In the genomic region with DNA sequence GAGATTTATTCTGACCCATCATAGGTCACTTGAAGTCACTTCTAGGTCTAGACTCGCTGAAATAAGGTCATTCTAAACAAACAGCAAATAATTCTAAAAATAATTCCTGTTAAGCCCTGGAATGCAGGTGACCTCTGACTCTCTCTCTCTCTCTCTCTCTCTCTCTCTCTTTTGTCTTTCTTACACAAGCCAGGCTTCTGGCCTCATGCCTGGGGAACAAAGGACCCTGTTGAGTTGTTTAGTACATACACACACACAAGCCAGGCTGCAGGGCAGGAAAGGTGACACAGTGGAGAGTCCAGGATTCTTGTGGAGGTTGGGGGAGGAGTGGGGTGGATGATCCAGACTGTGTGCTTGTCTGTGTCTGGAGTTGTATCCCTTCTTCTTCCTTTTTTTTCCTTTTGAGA, we compare ENCODE assay signal across 1 cellular context.
TF ChIP-seq lines count a peak whose summit lies in the region.

No MANE protein-coding gene starts in this region.

TF ChIP-seq in HepG2, 621 proteins besides CTCF, POLR2A, EP300 and RAD21 (continued from another document and continues in another):
- TF ChIP-seq, protein P1, sequence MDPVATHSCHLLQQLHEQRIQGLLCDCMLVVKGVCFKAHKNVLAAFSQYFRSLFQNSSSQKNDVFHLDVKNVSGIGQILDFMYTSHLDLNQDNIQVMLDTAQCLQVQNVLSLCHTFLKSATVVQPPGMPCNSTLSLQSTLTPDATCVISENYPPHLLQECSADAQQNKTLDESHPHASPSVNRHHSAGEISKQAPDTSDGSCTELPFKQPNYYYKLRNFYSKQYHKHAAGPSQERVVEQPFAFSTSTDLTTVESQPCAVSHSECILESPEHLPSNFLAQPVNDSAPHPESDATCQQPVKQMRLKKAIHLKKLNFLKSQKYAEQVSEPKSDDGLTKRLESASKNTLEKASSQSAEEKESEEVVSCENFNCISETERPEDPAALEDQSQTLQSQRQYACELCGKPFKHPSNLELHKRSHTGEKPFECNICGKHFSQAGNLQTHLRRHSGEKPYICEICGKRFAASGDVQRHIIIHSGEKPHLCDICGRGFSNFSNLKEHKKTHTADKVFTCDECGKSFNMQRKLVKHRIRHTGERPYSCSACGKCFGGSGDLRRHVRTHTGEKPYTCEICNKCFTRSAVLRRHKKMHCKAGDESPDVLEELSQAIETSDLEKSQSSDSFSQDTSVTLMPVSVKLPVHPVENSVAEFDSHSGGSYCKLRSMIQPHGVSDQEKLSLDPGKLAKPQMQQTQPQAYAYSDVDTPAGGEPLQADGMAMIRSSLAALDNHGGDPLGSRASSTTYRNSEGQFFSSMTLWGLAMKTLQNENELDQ (CRISPR knock-in tag; IDR thresholded peaks at IDR 0.05; ENCODE audit: borderline replicate concordance), result no peak
- TF ChIP-seq, protein P2, sequence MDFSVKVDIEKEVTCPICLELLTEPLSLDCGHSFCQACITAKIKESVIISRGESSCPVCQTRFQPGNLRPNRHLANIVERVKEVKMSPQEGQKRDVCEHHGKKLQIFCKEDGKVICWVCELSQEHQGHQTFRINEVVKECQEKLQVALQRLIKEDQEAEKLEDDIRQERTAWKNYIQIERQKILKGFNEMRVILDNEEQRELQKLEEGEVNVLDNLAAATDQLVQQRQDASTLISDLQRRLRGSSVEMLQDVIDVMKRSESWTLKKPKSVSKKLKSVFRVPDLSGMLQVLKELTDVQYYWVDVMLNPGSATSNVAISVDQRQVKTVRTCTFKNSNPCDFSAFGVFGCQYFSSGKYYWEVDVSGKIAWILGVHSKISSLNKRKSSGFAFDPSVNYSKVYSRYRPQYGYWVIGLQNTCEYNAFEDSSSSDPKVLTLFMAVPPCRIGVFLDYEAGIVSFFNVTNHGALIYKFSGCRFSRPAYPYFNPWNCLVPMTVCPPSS (IDR thresholded peaks at IDR 0.05), result no peak
- TF ChIP-seq, protein P3, sequence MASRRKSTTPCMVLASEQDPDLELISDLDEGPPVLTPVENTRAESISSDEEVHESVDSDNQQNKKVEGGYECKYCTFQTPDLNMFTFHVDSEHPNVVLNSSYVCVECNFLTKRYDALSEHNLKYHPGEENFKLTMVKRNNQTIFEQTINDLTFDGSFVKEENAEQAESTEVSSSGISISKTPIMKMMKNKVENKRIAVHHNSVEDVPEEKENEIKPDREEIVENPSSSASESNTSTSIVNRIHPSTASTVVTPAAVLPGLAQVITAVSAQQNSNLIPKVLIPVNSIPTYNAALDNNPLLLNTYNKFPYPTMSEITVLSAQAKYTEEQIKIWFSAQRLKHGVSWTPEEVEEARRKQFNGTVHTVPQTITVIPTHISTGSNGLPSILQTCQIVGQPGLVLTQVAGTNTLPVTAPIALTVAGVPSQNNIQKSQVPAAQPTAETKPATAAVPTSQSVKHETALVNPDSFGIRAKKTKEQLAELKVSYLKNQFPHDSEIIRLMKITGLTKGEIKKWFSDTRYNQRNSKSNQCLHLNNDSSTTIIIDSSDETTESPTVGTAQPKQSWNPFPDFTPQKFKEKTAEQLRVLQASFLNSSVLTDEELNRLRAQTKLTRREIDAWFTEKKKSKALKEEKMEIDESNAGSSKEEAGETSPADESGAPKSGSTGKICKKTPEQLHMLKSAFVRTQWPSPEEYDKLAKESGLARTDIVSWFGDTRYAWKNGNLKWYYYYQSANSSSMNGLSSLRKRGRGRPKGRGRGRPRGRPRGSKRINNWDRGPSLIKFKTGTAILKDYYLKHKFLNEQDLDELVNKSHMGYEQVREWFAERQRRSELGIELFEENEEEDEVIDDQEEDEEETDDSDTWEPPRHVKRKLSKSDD (CRISPR knock-in tag; IDR thresholded peaks at IDR 0.05; ENCODE audit: low read depth), result peak; percentile 84; the same call in 1 of the 2 replicates
- TF ChIP-seq JDP2 (CRISPR knock-in tag; IDR thresholded peaks at IDR 0.05; ENCODE audit: borderline replicate concordance) (no peak), BCL6 (CRISPR knock-in tag; IDR thresholded peaks at IDR 0.05) (peak; percentile 94), ZNF83 (CRISPR knock-in tag; IDR thresholded peaks at IDR 0.05; ENCODE audit: borderline replicate concordance) (no peak), SAFB2 (CRISPR knock-in tag; IDR thresholded peaks at IDR 0.05; ENCODE audit: borderline replicate concordance, low read depth) (no peak; the same call in 1 of the 2 replicates), ELF1 (CRISPR knock-in tag; IDR thresholded peaks at IDR 0.05) (no peak), PHF21A (CRISPR knock-in tag; IDR thresholded peaks at IDR 0.05) (peak; percentile 99), ZMYM2 (CRISPR knock-in tag; IDR thresholded peaks at IDR 0.05) (no peak), ZNF33A (CRISPR knock-in tag; IDR thresholded peaks at IDR 0.05; ENCODE audit: borderline replicate concordance) (no peak), CENPX (CRISPR knock-in tag; IDR thresholded peaks at IDR 0.05) (no peak), ZNF558 (CRISPR knock-in tag; IDR thresholded peaks at IDR 0.05; ENCODE audit: borderline replicate concordance) (no peak), ZNF572 (CRISPR knock-in tag; IDR thresholded peaks at IDR 0.05) (no peak), RBM39 (IDR thresholded peaks at IDR 0.05; ENCODE audit: low read depth, low read length, poor library complexity, severe bottlenecking) (no peak), ZNF841 (CRISPR knock-in tag; IDR thresholded peaks at IDR 0.05; ENCODE audit: borderline replicate concordance) (no peak), BRD4 (CRISPR knock-in tag; IDR thresholded peaks at IDR 0.05) (no peak), CENPT (CRISPR knock-in tag; IDR thresholded peaks at IDR 0.05; ENCODE audit: low read depth) (no peak), ZNF605 (CRISPR knock-in tag; IDR thresholded peaks at IDR 0.05) (peak; percentile 75), ZNF264 (CRISPR knock-in tag; IDR thresholded peaks at IDR 0.05) (peak; percentile 49; the same call in 1 of the 2 replicates), ZBTB38 (CRISPR knock-in tag; IDR thresholded peaks at IDR 0.05) (no peak), ZNF253 (CRISPR knock-in tag; IDR thresholded peaks at IDR 0.05; ENCODE audit: borderline replicate concordance) (no peak), ZNF136 (CRISPR knock-in tag; IDR thresholded peaks at IDR 0.05; ENCODE audit: low read depth) (peak; percentile 89; the same call in 1 of the 2 replicates), NR2F6 (IDR thresholded peaks at IDR 0.05) (peak; percentile 100), NR2F6 (CRISPR knock-in tag; IDR thresholded peaks at IDR 0.05) (peak; percentile 100), ZNF678 (CRISPR knock-in tag; IDR thresholded peaks at IDR 0.05) (no peak), ZNF563 (CRISPR knock-in tag; IDR thresholded peaks at IDR 0.05) (no peak), PHB2 (IDR thresholded peaks at IDR 0.05; ENCODE audit: partially characterized antibody) (no peak), SMAD9 (CRISPR knock-in tag; IDR thresholded peaks at IDR 0.05) (no peak), GABPA (IDR thresholded peaks at IDR 0.05; ENCODE audit: low read depth, low read length) (no peak), GABPA (CRISPR knock-in tag; IDR thresholded peaks at IDR 0.05; ENCODE audit: low read depth) (peak; percentile 31; the same call in 1 of the 2 replicates), AGO1 (IDR thresholded peaks at IDR 0.05; ENCODE audit: low read depth, low read length, poor library complexity, severe bottlenecking) (no peak), SRSF9 (IDR thresholded peaks at IDR 0.05; ENCODE audit: borderline replicate concordance, insufficient read depth, low read depth, low read length, poor library complexity, severe bottlenecking) (no peak), ZNF160 (CRISPR knock-in tag; IDR thresholded peaks at IDR 0.05) (no peak), ZNF776 (CRISPR knock-in tag; IDR thresholded peaks at IDR 0.05) (no peak), ZNF232 (CRISPR knock-in tag; IDR thresholded peaks at IDR 0.05; ENCODE audit: borderline replicate concordance) (no peak), ZNF431 (CRISPR knock-in tag; IDR thresholded peaks at IDR 0.05; ENCODE audit: borderline replicate concordance, low read depth) (peak; percentile 93), ZMYM4 (CRISPR knock-in tag; IDR thresholded peaks at IDR 0.05) (peak; percentile 70), POLR2AphosphoS5 (IDR thresholded peaks at IDR 0.05; ENCODE audit: low read depth, low read length) (no peak)
- TF ChIP-seq, protein P4, sequence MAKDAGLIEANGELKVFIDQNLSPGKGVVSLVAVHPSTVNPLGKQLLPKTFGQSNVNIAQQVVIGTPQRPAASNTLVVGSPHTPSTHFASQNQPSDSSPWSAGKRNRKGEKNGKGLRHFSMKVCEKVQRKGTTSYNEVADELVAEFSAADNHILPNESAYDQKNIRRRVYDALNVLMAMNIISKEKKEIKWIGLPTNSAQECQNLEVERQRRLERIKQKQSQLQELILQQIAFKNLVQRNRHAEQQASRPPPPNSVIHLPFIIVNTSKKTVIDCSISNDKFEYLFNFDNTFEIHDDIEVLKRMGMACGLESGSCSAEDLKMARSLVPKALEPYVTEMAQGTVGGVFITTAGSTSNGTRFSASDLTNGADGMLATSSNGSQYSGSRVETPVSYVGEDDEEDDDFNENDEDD (CRISPR knock-in tag; IDR thresholded peaks at IDR 0.05; ENCODE audit: borderline replicate concordance), result no peak; the same call in 1 of the 2 replicates
- TF ChIP-seq, protein P5, sequence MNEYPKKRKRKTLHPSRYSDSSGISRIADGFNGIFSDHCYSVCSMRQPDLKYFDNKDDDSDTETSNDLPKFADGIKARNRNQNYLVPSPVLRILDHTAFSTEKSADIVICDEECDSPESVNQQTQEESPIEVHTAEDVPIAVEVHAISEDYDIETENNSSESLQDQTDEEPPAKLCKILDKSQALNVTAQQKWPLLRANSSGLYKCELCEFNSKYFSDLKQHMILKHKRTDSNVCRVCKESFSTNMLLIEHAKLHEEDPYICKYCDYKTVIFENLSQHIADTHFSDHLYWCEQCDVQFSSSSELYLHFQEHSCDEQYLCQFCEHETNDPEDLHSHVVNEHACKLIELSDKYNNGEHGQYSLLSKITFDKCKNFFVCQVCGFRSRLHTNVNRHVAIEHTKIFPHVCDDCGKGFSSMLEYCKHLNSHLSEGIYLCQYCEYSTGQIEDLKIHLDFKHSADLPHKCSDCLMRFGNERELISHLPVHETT (CRISPR knock-in tag; conservative IDR thresholded peaks at IDR 0.05), result no peak
- TF ChIP-seq, protein P6, sequence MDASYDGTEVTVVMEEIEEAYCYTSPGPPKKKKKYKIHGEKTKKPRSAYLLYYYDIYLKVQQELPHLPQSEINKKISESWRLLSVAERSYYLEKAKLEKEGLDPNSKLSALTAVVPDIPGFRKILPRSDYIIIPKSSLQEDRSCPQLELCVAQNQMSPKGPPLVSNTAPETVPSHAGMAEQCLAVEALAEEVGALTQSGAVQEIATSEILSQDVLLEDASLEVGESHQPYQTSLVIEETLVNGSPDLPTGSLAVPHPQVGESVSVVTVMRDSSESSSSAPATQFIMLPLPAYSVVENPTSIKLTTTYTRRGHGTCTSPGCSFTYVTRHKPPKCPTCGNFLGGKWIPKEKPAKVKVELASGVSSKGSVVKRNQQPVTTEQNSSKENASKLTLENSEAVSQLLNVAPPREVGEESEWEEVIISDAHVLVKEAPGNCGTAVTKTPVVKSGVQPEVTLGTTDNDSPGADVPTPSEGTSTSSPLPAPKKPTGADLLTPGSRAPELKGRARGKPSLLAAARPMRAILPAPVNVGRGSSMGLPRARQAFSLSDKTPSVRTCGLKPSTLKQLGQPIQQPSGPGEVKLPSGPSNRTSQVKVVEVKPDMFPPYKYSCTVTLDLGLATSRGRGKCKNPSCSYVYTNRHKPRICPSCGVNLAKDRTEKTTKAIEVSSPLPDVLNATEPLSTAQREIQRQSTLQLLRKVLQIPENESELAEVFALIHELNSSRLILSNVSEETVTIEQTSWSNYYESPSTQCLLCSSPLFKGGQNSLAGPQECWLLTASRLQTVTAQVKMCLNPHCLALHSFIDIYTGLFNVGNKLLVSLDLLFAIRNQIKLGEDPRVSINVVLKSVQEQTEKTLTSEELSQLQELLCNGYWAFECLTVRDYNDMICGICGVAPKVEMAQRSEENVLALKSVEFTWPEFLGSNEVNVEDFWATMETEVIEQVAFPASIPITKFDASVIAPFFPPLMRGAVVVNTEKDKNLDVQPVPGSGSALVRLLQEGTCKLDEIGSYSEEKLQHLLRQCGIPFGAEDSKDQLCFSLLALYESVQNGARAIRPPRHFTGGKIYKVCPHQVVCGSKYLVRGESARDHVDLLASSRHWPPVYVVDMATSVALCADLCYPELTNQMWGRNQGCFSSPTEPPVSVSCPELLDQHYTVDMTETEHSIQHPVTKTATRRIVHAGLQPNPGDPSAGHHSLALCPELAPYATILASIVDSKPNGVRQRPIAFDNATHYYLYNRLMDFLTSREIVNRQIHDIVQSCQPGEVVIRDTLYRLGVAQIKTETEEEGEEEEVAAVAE (CRISPR knock-in tag; IDR thresholded peaks at IDR 0.05; ENCODE audit: borderline replicate concordance), result no peak
- TF ChIP-seq, protein P7, sequence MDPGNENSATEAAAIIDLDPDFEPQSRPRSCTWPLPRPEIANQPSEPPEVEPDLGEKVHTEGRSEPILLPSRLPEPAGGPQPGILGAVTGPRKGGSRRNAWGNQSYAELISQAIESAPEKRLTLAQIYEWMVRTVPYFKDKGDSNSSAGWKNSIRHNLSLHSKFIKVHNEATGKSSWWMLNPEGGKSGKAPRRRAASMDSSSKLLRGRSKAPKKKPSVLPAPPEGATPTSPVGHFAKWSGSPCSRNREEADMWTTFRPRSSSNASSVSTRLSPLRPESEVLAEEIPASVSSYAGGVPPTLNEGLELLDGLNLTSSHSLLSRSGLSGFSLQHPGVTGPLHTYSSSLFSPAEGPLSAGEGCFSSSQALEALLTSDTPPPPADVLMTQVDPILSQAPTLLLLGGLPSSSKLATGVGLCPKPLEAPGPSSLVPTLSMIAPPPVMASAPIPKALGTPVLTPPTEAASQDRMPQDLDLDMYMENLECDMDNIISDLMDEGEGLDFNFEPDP (CRISPR knock-in tag; conservative IDR thresholded peaks at IDR 0.05), result no peak
- TF ChIP-seq, protein P8, sequence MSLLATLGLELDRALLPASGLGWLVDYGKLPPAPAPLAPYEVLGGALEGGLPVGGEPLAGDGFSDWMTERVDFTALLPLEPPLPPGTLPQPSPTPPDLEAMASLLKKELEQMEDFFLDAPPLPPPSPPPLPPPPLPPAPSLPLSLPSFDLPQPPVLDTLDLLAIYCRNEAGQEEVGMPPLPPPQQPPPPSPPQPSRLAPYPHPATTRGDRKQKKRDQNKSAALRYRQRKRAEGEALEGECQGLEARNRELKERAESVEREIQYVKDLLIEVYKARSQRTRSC (CRISPR knock-in tag; IDR thresholded peaks at IDR 0.05; ENCODE audit: low read depth), result no peak
- TF ChIP-seq, protein P9, sequence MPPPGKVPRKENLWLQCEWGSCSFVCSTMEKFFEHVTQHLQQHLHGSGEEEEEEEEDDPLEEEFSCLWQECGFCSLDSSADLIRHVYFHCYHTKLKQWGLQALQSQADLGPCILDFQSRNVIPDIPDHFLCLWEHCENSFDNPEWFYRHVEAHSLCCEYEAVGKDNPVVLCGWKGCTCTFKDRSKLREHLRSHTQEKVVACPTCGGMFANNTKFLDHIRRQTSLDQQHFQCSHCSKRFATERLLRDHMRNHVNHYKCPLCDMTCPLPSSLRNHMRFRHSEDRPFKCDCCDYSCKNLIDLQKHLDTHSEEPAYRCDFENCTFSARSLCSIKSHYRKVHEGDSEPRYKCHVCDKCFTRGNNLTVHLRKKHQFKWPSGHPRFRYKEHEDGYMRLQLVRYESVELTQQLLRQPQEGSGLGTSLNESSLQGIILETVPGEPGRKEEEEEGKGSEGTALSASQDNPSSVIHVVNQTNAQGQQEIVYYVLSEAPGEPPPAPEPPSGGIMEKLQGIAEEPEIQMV (CRISPR knock-in tag; IDR thresholded peaks at IDR 0.05; ENCODE audit: low read depth), result peak; percentile 70
- TF ChIP-seq, protein P10, sequence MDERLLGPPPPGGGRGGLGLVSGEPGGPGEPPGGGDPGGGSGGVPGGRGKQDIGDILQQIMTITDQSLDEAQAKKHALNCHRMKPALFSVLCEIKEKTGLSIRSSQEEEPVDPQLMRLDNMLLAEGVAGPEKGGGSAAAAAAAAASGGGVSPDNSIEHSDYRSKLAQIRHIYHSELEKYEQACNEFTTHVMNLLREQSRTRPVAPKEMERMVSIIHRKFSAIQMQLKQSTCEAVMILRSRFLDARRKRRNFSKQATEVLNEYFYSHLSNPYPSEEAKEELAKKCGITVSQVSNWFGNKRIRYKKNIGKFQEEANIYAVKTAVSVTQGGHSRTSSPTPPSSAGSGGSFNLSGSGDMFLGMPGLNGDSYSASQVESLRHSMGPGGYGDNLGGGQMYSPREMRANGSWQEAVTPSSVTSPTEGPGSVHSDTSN (CRISPR knock-in tag; IDR thresholded peaks at IDR 0.05), result no peak
